Comparison of ENCODE assay signal across 1 cellular context in the genomic region with DNA sequence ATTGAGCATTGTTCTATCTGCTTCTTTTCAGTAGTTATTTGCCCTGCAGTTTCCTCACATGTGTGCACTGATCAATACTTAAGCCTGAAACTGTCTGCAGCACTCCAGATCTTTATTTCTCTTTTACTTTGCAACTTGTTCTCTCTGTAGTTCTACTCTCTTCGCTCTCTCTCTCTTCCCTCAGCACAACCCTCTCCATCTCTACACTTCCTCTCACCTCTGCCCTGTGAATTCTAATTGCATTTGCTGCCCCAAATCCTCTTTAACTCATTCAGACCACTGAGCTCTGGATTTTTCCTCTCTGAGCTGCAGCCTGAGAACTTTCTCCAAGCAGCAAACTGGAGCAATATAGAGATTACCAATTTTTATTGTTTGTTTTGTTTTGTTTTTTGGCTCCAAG.
TF ChIP-seq lines count a peak whose summit lies in the region.

No MANE protein-coding gene starts in this region.

TF ChIP-seq in H1, 55 proteins besides CTCF, POLR2A, EP300 and RAD21 (continued from another document):
- no peak for TF ChIP-seq CHD7 (IDR thresholded peaks at IDR 0.05; ENCODE audit: insufficient replicate concordance, low read length)
- TF ChIP-seq RNF2 (IDR thresholded peaks at IDR 0.05; ENCODE audit: borderline replicate concordance, low read depth, low read length, missing control alignments, poor library complexity, severe bottlenecking): no peak
- TF ChIP-seq GTF2F1 (IDR thresholded peaks at IDR 0.05; ENCODE audit: borderline replicate concordance, low read depth, low read length): no peak
- no peak for TF ChIP-seq TBP (IDR thresholded peaks at IDR 0.05; ENCODE audit: low read depth, low read length)
- TF ChIP-seq TAF7 (optimal IDR thresholded peaks at IDR 0.05; ENCODE audit: borderline replicate concordance, low read depth, low read length): no peak
- TF ChIP-seq CBX5 (IDR thresholded peaks at IDR 0.05; ENCODE audit: low read depth, low read length): no peak
- TF ChIP-seq SIX5 (IDR thresholded peaks at IDR 0.05; ENCODE audit: low read depth, low read length): no peak
- no peak for TF ChIP-seq RFX5 (IDR thresholded peaks at IDR 0.05; ENCODE audit: borderline replicate concordance, low read depth, low read length)
- no peak for TF ChIP-seq TAF1 (IDR thresholded peaks at IDR 0.05; ENCODE audit: low read depth, low read length)
- no peak for TF ChIP-seq GABPA (IDR thresholded peaks at IDR 0.05; ENCODE audit: borderline replicate concordance, insufficient read depth, low read length)
- TF ChIP-seq RXRA (IDR thresholded peaks at IDR 0.05; ENCODE audit: insufficient read depth, low read depth, low read length): no peak
- no peak for TF ChIP-seq SP2 (IDR thresholded peaks at IDR 0.05; ENCODE audit: low read length)
- no peak for TF ChIP-seq SP1 (IDR thresholded peaks at IDR 0.05; ENCODE audit: low read depth, low read length)
- no peak for TF ChIP-seq BACH1 (IDR thresholded peaks at IDR 0.05; ENCODE audit: low read length)
